In the genomic region with DNA sequence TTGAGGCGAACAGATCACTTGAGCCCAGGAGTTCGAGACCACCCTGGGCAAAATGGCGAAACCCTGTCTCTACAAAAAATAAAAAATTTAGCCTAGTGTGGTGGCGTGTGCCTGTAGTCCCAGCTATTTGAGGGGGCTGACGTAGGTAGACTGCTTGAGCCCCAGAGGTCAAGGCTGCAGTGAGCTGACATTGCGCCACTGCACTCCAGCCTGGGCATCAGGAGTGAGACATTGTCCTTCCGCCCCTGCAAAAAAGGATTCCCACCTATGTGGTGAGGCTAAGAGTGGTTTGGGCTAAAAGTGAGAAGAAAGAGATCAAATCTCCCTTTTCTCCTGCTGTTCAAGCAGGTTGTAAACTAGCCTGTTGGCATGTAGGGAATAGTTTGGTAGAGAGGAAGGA, we compare ENCODE assay signal across 7 cellular contexts.
"Had no signal": no experiment of that assay in that cellular context is flagged by ENCODE, and none has a peak within 500 bp of the region (broad histone marks: within the 10 kb centered on the region; RNA-seq: fewer than 3 reads in every experiment).

No MANE protein-coding gene starts in this region.

- H3K9me3 Mint-ChIP-seq: H9 had no signal

- H3K4me3 Mint-ChIP-seq: H9 had no signal

- H3K4me3 ChIP-seq: GM23248, K562 had no signal

- H3K27ac Mint-ChIP-seq: H9 had no signal

- H3K9ac ChIP-seq: GM23248 had no signal

- ATAC-seq: K562 had no signal

- FAIRE-seq: H54, K562 had no signal

- DNase-seq: GM23248, GOT3, H9, HCEC 1CT, IMR-90 had no signal

- H3K27ac ChIP-seq: GM23248 had no signal

- H2AFZ ChIP-seq: GM23248 had no signal
